ENCODE assay signal across 26 cellular contexts in genomic region chr15:58275785-58276184, GRCh38.
DNase-seq lines count a peak whose midpoint lies in the region; ATAC-seq, FAIRE-seq and TF ChIP-seq lines count a peak whose summit lies in the region.
"Had no signal": no experiment of that assay in that cellular context is flagged by ENCODE, and none has a peak within 500 bp of the region (broad histone marks: within the 10 kb centered on the region; RNA-seq: fewer than 3 reads in every experiment).

No MANE protein-coding gene starts in this region.

- H3K4me2 ChIP-seq in IMR-90 (ENCODE audit: low read depth, low read length) (no peak overlapping the region), K562 (ENCODE audit: insufficient read depth, low read length) (no peak overlapping the region)
- H3K4me2 ChIP-seq: BLaER1 had no signal

- dilution Hi-C loops in IMR-90 (cut with HindIII; ENCODE audit: low sequenced_read_pairs, unreplicated experiment) = no loop called here

- no peak overlapping the region for H3K18ac ChIP-seq in IMR-90 (ENCODE audit: low read depth, low read length)

- no peak overlapping the region for H2BK15ac ChIP-seq in IMR-90 (ENCODE audit: low read depth, low read length)

- H3K14ac ChIP-seq in IMR-90 (replicated peaks; ENCODE audit: low read depth, low read length) = no peak overlapping the region

- H3K4me3 ChIP-seq in IMR-90 (ENCODE audit: insufficient read depth, low read depth, low read length) = no peak overlapping the region
- H3K4me3 ChIP-seq in K562 = no peak overlapping the region
- H3K4me3 ChIP-seq: BLaER1, GM12878 had no signal

- H3K4me1 ChIP-seq in IMR-90 (ENCODE audit: control insufficient read depth, insufficient read depth, low read length) = no peaks in the 10 kb centered on the region
- H3K4me1 ChIP-seq in K562 (replicated peaks in 1 of 2; ENCODE audit: control insufficient read depth in 2 of 2, insufficient read depth in 2 of 2, low read length in 2 of 2) = peaks cover 0 to 11% of the 10 kb centered on the region in 2 experiments; a peak in 2 of 5 replicates
- H3K4me1 ChIP-seq: BE2C, BLaER1 had no signal

- peaks cover 8% of the 10 kb centered on the region for H3K9me3 ChIP-seq in IMR-90 (ENCODE audit: control insufficient read depth, insufficient read depth, low read length)
- H3K9me3 ChIP-seq in K562 (replicated peaks; ENCODE audit: control insufficient read depth, insufficient read depth, low read depth, low read length) = peaks cover 5% of the 10 kb centered on the region; the same call in 1 of the 2 replicates
- H3K9me3 ChIP-seq: BE2C had no signal

- H4K8ac ChIP-seq in IMR-90 (ENCODE audit: low read depth in 2 of 2, low read length in 2 of 2) = no peak overlapping the region

- no peak overlapping the region for H3K23ac ChIP-seq in IMR-90 (ENCODE audit: low read depth, low read length)

- H3K27me3 ChIP-seq in IMR-90 (ENCODE audit: control insufficient read depth, insufficient read depth, low read length) (no peaks in the 10 kb centered on the region), K562 (ENCODE audit: control insufficient read depth in 2 of 2, insufficient read depth in 2 of 2, low read length in 2 of 2) (no peaks in the 10 kb centered on the region)
- H3K27me3 ChIP-seq: BE2C, BLaER1 had no signal

- no peak for ATAC-seq in IMR-90 (ENCODE audit: low read depth)
- peak; percentile 51; the same call in 1 of the 3 replicates for ATAC-seq in K562
- peak; percentile 12 for ATAC-seq in left lobe of liver
- ATAC-seq: GM12878 had no signal

- no peaks in the 10 kb centered on the region for H3K36me3 ChIP-seq in IMR-90 (ENCODE audit: control insufficient read depth, insufficient read depth, low read length)
- H3K36me3 ChIP-seq in K562 (ENCODE audit: control insufficient read depth, insufficient read depth, low read length) = no peaks in the 10 kb centered on the region
- H3K36me3 ChIP-seq: BE2C had no signal

- DNase-seq in IMR-90 (no peak), K562 (ENCODE audit: extremely low read depth in 1 of 4, low spot score in 3 of 4) (no peak), left lobe of liver (ENCODE audit: low spot score) (no peak), NCI-H1092 treated with DMSO at 0.1 percent for 48 hours (lab: John Stamatoyannopoulos, UW) (no peak), RWPE1 (ENCODE audit: low spot score) (no peak), KG1 (lab: John Stamatoyannopoulos, UW) (no peak)
- DNase-seq: 8988T; ACHN; BE2C; C1 segment of cervical spinal cord; CD4-positive, alpha-beta memory T cell; CD4-positive, CD25-positive, alpha-beta regulatory T cell; CD8-positive, alpha-beta memory T cell; COR-L47; DMS 273 treated with DMSO at 0.1 percent for 48 hours; DMS153; DMS53; DMS79; DND-41; EL; GDM1 had no signal

- no peaks in the 10 kb centered on the region for H4K20me1 ChIP-seq in IMR-90 (ENCODE audit: insufficient read depth, low read length)
- no peaks in the 10 kb centered on the region for H4K20me1 ChIP-seq in K562 (replicated peaks; ENCODE audit: control insufficient read depth, insufficient read depth, low read length)
- H4K20me1 ChIP-seq: BLaER1 had no signal

- no peak overlapping the region for H3K56ac ChIP-seq in IMR-90 (ENCODE audit: extremely low read depth, insufficient read depth, low read length)

- TF ChIP-seq POLR2A in IMR-90 (IDR thresholded peaks at IDR 0.05; ENCODE audit: low read depth, low read length) = no peak
- TF ChIP-seq POLR2A in K562 (conservative IDR thresholded peaks at IDR 0.05) = no peak

- no peak for TF ChIP-seq CTCF in IMR-90 (conservative IDR thresholded peaks at IDR 0.05; ENCODE audit: low read depth, low read length)
- TF ChIP-seq CTCF in K562 (IDR thresholded peaks at IDR 0.05 in 2 of 3, conservative IDR thresholded peaks at IDR 0.05 in 1 of 3; ENCODE audit: insufficient read depth in 2 of 3, low read depth in 1 of 3, low read length in 3 of 3) = no peak
- TF ChIP-seq CTCF in RWPE1 (conservative IDR thresholded peaks at IDR 0.05; ENCODE audit: low read depth) = no peak

- no peak overlapping the region for H2BK5ac ChIP-seq in IMR-90 (ENCODE audit: low read depth, low read length, poor library complexity, severe bottlenecking)

- H2AK9ac ChIP-seq in IMR-90 (replicated peaks; ENCODE audit: low read depth, low read length, poor library complexity) = no peak overlapping the region

- intact Hi-C loops in IMR-90 (cut with micrococcal nuclease) (loop anchor here (10.0 kb wide), 2 partner anchors 199 to 339 kb away; no protein-coding TSS in a partner anchor), K562 (cut with micrococcal nuclease) (no loop called here)

- no peak overlapping the region for H3K4ac ChIP-seq in IMR-90 (ENCODE audit: low read depth, low read length)

- in situ Hi-C loops in IMR-90 (cut with MboI; ENCODE audit: low sequenced_read_pairs) = no loop called here
- in situ Hi-C loops in K562 (cut with MboI) = no loop called here

- H4K5ac ChIP-seq in IMR-90 (ENCODE audit: low read depth, low read length) = no peak overlapping the region

- H4K91ac ChIP-seq in IMR-90 (ENCODE audit: insufficient read depth, low read depth, low read length) = no peak overlapping the region

- BruUV-seq in IMR-90 (replicated peaks; lab: Mats Ljungman, UMichigan) (no TSS peak), K562 (replicated peaks; lab: Mats Ljungman, UMichigan) (no TSS peak)

- no peak overlapping the region for H2BK20ac ChIP-seq in IMR-90 (ENCODE audit: low read depth, low read length)

- FAIRE-seq in K562 (lab: Jason Lieb, UNC) = no peak
- FAIRE-seq: A204.1, GM12878, GM12892, GM18507 had no signal

- WGBS in IMR-90 (ENCODE audit: extremely low coverage in 2 of 2, insufficient read length in 1 of 2), 2 experiments = no CpG with 5 or more reads among the region's 3 CpGs
- 37% methylated on average over 3 of the region's 3 CpGs for WGBS in K562 (ENCODE audit: insufficient coverage, low coverage, missing lambda C conversion rate)

- no peaks in the 10 kb centered on the region for H3K79me2 ChIP-seq in K562 (ENCODE audit: control insufficient read depth, insufficient read depth, low read length)

- TF ChIP-seq RAD21 in IMR-90 (IDR thresholded peaks at IDR 0.05; ENCODE audit: low read length) (no peak), K562 (CRISPR knock-in tag; conservative IDR thresholded peaks at IDR 0.05 in 1 of 2, IDR thresholded peaks at IDR 0.05 in 1 of 2) (no peak)

- no peak for TF ChIP-seq EP300 in K562 (IDR thresholded peaks at IDR 0.05; ENCODE audit: low read length)

- H2AFZ ChIP-seq in IMR-90 (replicated peaks; ENCODE audit: low read length, poor library complexity) = no peak overlapping the region
- no peak overlapping the region for H2AFZ ChIP-seq in K562 (ENCODE audit: low read depth, low read length)

- no peak overlapping the region for H2BK120ac ChIP-seq in IMR-90 (ENCODE audit: low read depth, low read length)

- POLR2A ChIA-PET in IMR-90 (lab: Charles Lee; ENCODE audit: unreplicated experiment) (no interaction called here), K562 (lab: Yijun Ruan, JAX) (interaction anchor here (1.3 kb wide), 1 partner anchor 10 kb away, joined by 4 read pairs; no protein-coding TSS in a partner anchor), RWPE1 (lab: Yijun Ruan, JAX; ENCODE audit: low non-redundant PET) (no interaction called here)

- H3K27ac ChIP-seq in IMR-90 (ENCODE audit: insufficient read depth, low read length) (no peak overlapping the region), K562 (ENCODE audit: extremely low read depth, low read depth, low read length) (no peak overlapping the region), RWPE1 (no peak overlapping the region)
- H3K27ac ChIP-seq: BLaER1 had no signal

- no peaks in the 10 kb centered on the region for H3K79me1 ChIP-seq in IMR-90 (ENCODE audit: low read depth in 1 of 2, low read length in 2 of 2)

- H2AK5ac ChIP-seq in IMR-90 (ENCODE audit: low read depth, low read length) = peak overlapping the region; percentile 56; the same call in 1 of the 2 replicates

- H3K9me1 ChIP-seq in IMR-90 (ENCODE audit: insufficient read depth, low read length) (0 out of 2 replicates have a peak, but pooled peaks cover 2% of the 10 kb centered on the region), K562 (ENCODE audit: control insufficient read depth, insufficient read depth, low read length) (no peaks in the 10 kb centered on the region)

- H3K9ac ChIP-seq in IMR-90 (ENCODE audit: low read depth, low read length) = no peak overlapping the region
- H3K9ac ChIP-seq in K562 (ENCODE audit: insufficient read depth in 1 of 2, low read depth in 2 of 2, low read length in 2 of 2) = no peak overlapping the region
- H3K9ac ChIP-seq: BLaER1 had no signal

- CTCF ChIA-PET in IMR-90 (lab: Yijun Ruan, JAX) = no interaction called here
- CTCF ChIA-PET in K562 (lab: Yijun Ruan, JAX; ENCODE audit: low intra/inter-chr PET ratio) = no interaction called here
- CTCF ChIA-PET in RWPE1 (lab: Yijun Ruan, JAX) = interaction anchor here (0.7 kb wide), 1 partner anchor 135 kb away, joined by 10 read pairs; no protein-coding TSS in a partner anchor

TF ChIP-seq in IMR-90, 13 proteins besides CTCF, POLR2A, EP300 and RAD21 (continues in another document):
- TF ChIP-seq MAZ (IDR thresholded peaks at IDR 0.05; ENCODE audit: borderline replicate concordance, low read depth, low read length) (no peak), FOS (IDR thresholded peaks at IDR 0.05; ENCODE audit: low read depth, low read length) (no peak), CEBPB (IDR thresholded peaks at IDR 0.05; ENCODE audit: low read depth, low read length) (no peak), RCOR1 (IDR thresholded peaks at IDR 0.05; ENCODE audit: insufficient replicate concordance, low read length) (no peak), NFE2L2 (IDR thresholded peaks at IDR 0.05; ENCODE audit: low read depth, low read length) (no peak)

TF ChIP-seq in K562, 482 proteins besides CTCF, POLR2A, EP300 and RAD21 (continues in another document):
- TF ChIP-seq JUND (IDR thresholded peaks at IDR 0.05; ENCODE audit: borderline replicate concordance, low read depth, low read length) (no peak), JUND (tag; IDR thresholded peaks at IDR 0.05; ENCODE audit: borderline replicate concordance, low read depth, low read length) (no peak), ZNF347 (CRISPR knock-in tag; IDR thresholded peaks at IDR 0.05; ENCODE audit: low read depth) (no peak), ZNF764 (CRISPR knock-in tag; IDR thresholded peaks at IDR 0.05; ENCODE audit: low read depth) (no peak), PHF8 (IDR thresholded peaks at IDR 0.05; ENCODE audit: borderline replicate concordance, low read length) (no peak)
- TF ChIP-seq, protein P1, sequence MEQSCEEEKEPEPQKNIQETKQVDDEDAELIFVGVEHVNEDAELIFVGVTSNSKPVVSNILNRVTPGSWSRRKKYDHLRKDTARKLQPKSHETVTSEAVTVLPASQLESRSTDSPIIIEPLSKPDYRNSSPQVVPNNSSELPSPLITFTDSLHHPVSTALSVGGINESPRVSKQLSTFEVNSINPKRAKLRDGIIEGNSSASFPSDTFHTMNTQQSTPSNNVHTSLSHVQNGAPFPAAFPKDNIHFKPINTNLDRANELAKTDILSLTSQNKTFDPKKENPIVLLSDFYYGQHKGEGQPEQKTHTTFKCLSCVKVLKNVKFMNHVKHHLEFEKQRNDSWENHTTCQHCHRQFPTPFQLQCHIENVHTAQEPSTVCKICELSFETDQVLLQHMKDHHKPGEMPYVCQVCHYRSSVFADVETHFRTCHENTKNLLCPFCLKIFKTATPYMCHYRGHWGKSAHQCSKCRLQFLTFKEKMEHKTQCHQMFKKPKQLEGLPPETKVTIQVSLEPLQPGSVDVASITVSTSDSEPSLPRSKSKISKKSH (CRISPR knock-in tag; IDR thresholded peaks at IDR 0.05) = no peak
